In genomic region chr17:61415374-61416210, GRCh38 we compare ENCODE assay signal across 14 cellular contexts. TPM values are rescaled to one million over a fixed set of nuclear protein-coding genes. Genes with fewer than 3 reads are reported as not detected.
DNase-seq lines count a peak whose midpoint lies in the region; ATAC-seq and TF ChIP-seq lines count a peak whose summit lies in the region.
"Had no signal": no experiment of that assay in that cellular context is flagged by ENCODE, and none has a peak within 500 bp of the region (broad histone marks: within the 10 kb centered on the region; RNA-seq: fewer than 3 reads in every experiment).

No MANE protein-coding gene starts in this region.

- peak overlapping the region; percentile 23 for H2BK5ac ChIP-seq in IMR-90 (ENCODE audit: low read depth, low read length, poor library complexity, severe bottlenecking)

- 0 out of 2 replicates have a peak overlapping the region, but pooled peaks have one; percentile 20 for H3K18ac ChIP-seq in IMR-90 (ENCODE audit: low read depth, low read length)

- no peak overlapping the region for H3K4me3 ChIP-seq in IMR-90 (ENCODE audit: insufficient read depth, low read depth, low read length)
- H3K4me3 ChIP-seq in fibroblast of villous mesenchyme (ENCODE audit: low read depth, low read length) = no peak overlapping the region
- H3K4me3 ChIP-seq: SK-N-MC had no signal

- peaks cover 0 to 19% (median 6%) of the 10 kb centered on the region in 7 donors for H3K9me3 Mint-ChIP-seq in CD14-positive monocyte
- no peaks in the 10 kb centered on the region for H3K9me3 Mint-ChIP-seq in osteocyte (ENCODE audit: unreplicated experiment)
- H3K9me3 Mint-ChIP-seq: activated naive CD4-positive, alpha-beta T cell treated with anti-CD3 and anti-CD28 coated beads, Interleukin-2, amount 50 U/mL, for 72 hours had no signal

- 0 out of 2 replicates have a peak overlapping the region, but pooled peaks have one; percentile 44 for H4K91ac ChIP-seq in IMR-90 (ENCODE audit: insufficient read depth, low read depth, low read length)

- H2BK15ac ChIP-seq in IMR-90 (ENCODE audit: low read depth, low read length) = no peak overlapping the region

- peak overlapping the region; percentile 83 to 84; a peak in 3 of 4 replicates for H4K8ac ChIP-seq in IMR-90 (ENCODE audit: low read depth in 2 of 2, low read length in 2 of 2)

- H3K9ac ChIP-seq in IMR-90 (ENCODE audit: low read depth, low read length) = no peak overlapping the region

- TF ChIP-seq RAD21 in IMR-90 (IDR thresholded peaks at IDR 0.05; ENCODE audit: low read length) = no peak

- no peak overlapping the region; the same call in 1 of the 2 replicates for H3K14ac ChIP-seq in IMR-90 (replicated peaks; ENCODE audit: low read depth, low read length)

- no peaks in the 10 kb centered on the region for H3K9me3 ChIP-seq in IMR-90 (ENCODE audit: control insufficient read depth, insufficient read depth, low read length)

- H3K27ac Mint-ChIP-seq in CD14-positive monocyte (no peak overlapping the region), osteocyte (ENCODE audit: unreplicated experiment) (peak overlapping the region; percentile 34)
- H3K27ac Mint-ChIP-seq: activated naive CD4-positive, alpha-beta T cell treated with anti-CD3 and anti-CD28 coated beads, Interleukin-2, amount 50 U/mL, for 72 hours; progenitor cell of endocrine pancreas had no signal

- H3K4me3 Mint-ChIP-seq in CD14-positive monocyte (peak overlapping the region in 1 of 2 donors; percentile 59), osteocyte (ENCODE audit: unreplicated experiment) (no peak overlapping the region)

- H3K36me3 Mint-ChIP-seq in CD14-positive monocyte = peaks cover 0 to 3% of the 10 kb centered on the region in 2 donors
- no peaks in the 10 kb centered on the region for H3K36me3 Mint-ChIP-seq in osteocyte (ENCODE audit: unreplicated experiment)
- H3K36me3 Mint-ChIP-seq: activated naive CD4-positive, alpha-beta T cell treated with anti-CD3 and anti-CD28 coated beads, Interleukin-2, amount 50 U/mL, for 72 hours had no signal

- CTCF ChIA-PET in IMR-90 (lab: Yijun Ruan, JAX) = interaction anchor here (0.6 kb wide), 1 partner anchor 11 kb away, joined by 3 read pairs; no protein-coding TSS in a partner anchor

- no peak overlapping the region for H3K4me2 ChIP-seq in IMR-90 (ENCODE audit: low read depth, low read length)

- no peak for ATAC-seq in IMR-90 (ENCODE audit: low read depth)
- ATAC-seq in GM19351 (IDR thresholded peaks at IDR 0.05; ENCODE audit: unreplicated experiment) = no peak
- ATAC-seq in HG03095 (IDR thresholded peaks at IDR 0.05; ENCODE audit: unreplicated experiment) = no peak

- no peaks in the 10 kb centered on the region for H4K20me1 ChIP-seq in IMR-90 (ENCODE audit: insufficient read depth, low read length)

- TF ChIP-seq POLR2A in IMR-90 (IDR thresholded peaks at IDR 0.05; ENCODE audit: low read depth, low read length) = no peak

- POLR2A ChIA-PET in IMR-90 (lab: Charles Lee; ENCODE audit: unreplicated experiment) = no interaction called here

- DNase-seq in CD14-positive monocyte (ENCODE audit: low spot score) (peak; percentile 43), IMR-90 (peak; percentile 37), fibroblast of villous mesenchyme (ENCODE audit: low read depth) (peak; percentile 53), osteocyte (ENCODE audit: extremely low spot score, unreplicated experiment) (peak; percentile 64), NCI-H526 treated with DMSO at 0.1 percent for 48 hours (lab: John Stamatoyannopoulos, UW) (no peak), HuH-7 (ENCODE audit: low spot score) (no peak)
- DNase-seq: activated CD8-positive, alpha-beta memory T cell treated with anti-CD3 and anti-CD28 coated beads, Interleukin-2, amount 50 U/mL, for 48 hours had no signal

- no peaks in the 10 kb centered on the region; the same call in 1 of the 2 replicates for H3K9me1 ChIP-seq in IMR-90 (ENCODE audit: insufficient read depth, low read length)

- H3K4ac ChIP-seq in IMR-90 (ENCODE audit: low read depth, low read length) = peak overlapping the region; percentile 59

- H2BK120ac ChIP-seq in IMR-90 (ENCODE audit: low read depth, low read length) = no peak overlapping the region

- H3K4me1 Mint-ChIP-seq in CD14-positive monocyte (peaks cover 9% of the 10 kb centered on the region), osteocyte (ENCODE audit: unreplicated experiment) (peaks cover 22% of the 10 kb centered on the region)

- H3K27me3 ChIP-seq in IMR-90 (ENCODE audit: control insufficient read depth, insufficient read depth, low read length) = peaks cover 5% of the 10 kb centered on the region; the same call in 1 of the 2 replicates

- WGBS in IMR-90 (ENCODE audit: extremely low coverage in 2 of 2, insufficient read length in 1 of 2), 2 experiments = no CpG with 5 or more reads among the region's 6 CpGs

- intact Hi-C loops in CD14-positive monocyte (cut with micrococcal nuclease) = loop anchor here (10.0 kb wide), 1 partner anchor 139 kb away; no protein-coding TSS in a partner anchor
- intact Hi-C loops in IMR-90 (cut with micrococcal nuclease) = no loop called here

- H3K27me3 Mint-ChIP-seq in CD14-positive monocyte (ENCODE audit: low read depth in 3 of 3) (peaks cover 29 to 88% (median 48%) of the 10 kb centered on the region in 3 donors), osteocyte (ENCODE audit: unreplicated experiment) (peaks cover 12% of the 10 kb centered on the region)

- peaks cover 9 to 37% of the 10 kb centered on the region in 2 experiments; a peak in 3 of 4 replicates for H3K79me1 ChIP-seq in IMR-90 (ENCODE audit: low read depth in 1 of 2, low read length in 2 of 2)

- 0 out of 2 replicates have a peak overlapping the region, but pooled peaks have one; percentile 8 for H2BK20ac ChIP-seq in IMR-90 (ENCODE audit: low read depth, low read length)

- dilution Hi-C loops in IMR-90 (cut with HindIII; ENCODE audit: low sequenced_read_pairs, unreplicated experiment) = no loop called here

- BruUV-seq in IMR-90 (replicated peaks; lab: Mats Ljungman, UMichigan) = no TSS peak

- H4K5ac ChIP-seq in IMR-90 (ENCODE audit: low read depth, low read length) = peak overlapping the region; percentile 59

- H2AK5ac ChIP-seq in IMR-90 (ENCODE audit: low read depth, low read length) = peak overlapping the region; percentile 60

- peak overlapping the region; percentile 36 for H3K23ac ChIP-seq in IMR-90 (ENCODE audit: low read depth, low read length)

- H3K4me1 ChIP-seq in IMR-90 (ENCODE audit: control insufficient read depth, insufficient read depth, low read length) = peaks cover 20% of the 10 kb centered on the region

- TF ChIP-seq CTCF in CD14-positive monocyte (IDR thresholded peaks at IDR 0.05) (no peak), IMR-90 (conservative IDR thresholded peaks at IDR 0.05; ENCODE audit: low read depth, low read length) (no peak), fibroblast of villous mesenchyme (IDR thresholded peaks at IDR 0.05; ENCODE audit: insufficient read depth, low read depth, low read length) (no peak), osteocyte (IDR thresholded peaks at IDR 0.05) (no peak)

- in situ Hi-C loops in IMR-90 (cut with MboI; ENCODE audit: low sequenced_read_pairs) = no loop called here

- peak overlapping the region; percentile 93 for H2AFZ ChIP-seq in IMR-90 (replicated peaks; ENCODE audit: low read length, poor library complexity)

- no peaks in the 10 kb centered on the region for H3K36me3 ChIP-seq in IMR-90 (ENCODE audit: control insufficient read depth, insufficient read depth, low read length)

- no peak overlapping the region for H3K56ac ChIP-seq in IMR-90 (ENCODE audit: extremely low read depth, insufficient read depth, low read length)

- peak overlapping the region; percentile 21; the same call in 1 of the 2 replicates for H3K27ac ChIP-seq in IMR-90 (ENCODE audit: insufficient read depth, low read length)
- H3K27ac ChIP-seq: SK-N-MC had no signal

- peak overlapping the region; percentile 43 for H2AK9ac ChIP-seq in IMR-90 (replicated peaks; ENCODE audit: low read depth, low read length, poor library complexity)

TF ChIP-seq in IMR-90, 13 proteins besides CTCF, POLR2A, EP300 and RAD21 (continues in another document):
- TF ChIP-seq MAFK (IDR thresholded peaks at IDR 0.05; ENCODE audit: low read depth, low read length) (no peak), MXI1 (IDR thresholded peaks at IDR 0.05; ENCODE audit: borderline replicate concordance, low read depth, low read length) (no peak), CEBPB (IDR thresholded peaks at IDR 0.05; ENCODE audit: low read depth, low read length) (no peak), MAZ (IDR thresholded peaks at IDR 0.05; ENCODE audit: borderline replicate concordance, low read depth, low read length) (no peak), USF2 (IDR thresholded peaks at IDR 0.05; ENCODE audit: low read depth, low read length) (no peak), CHD1 (IDR thresholded peaks at IDR 0.05; ENCODE audit: low read depth, low read length) (no peak), FOS (IDR thresholded peaks at IDR 0.05; ENCODE audit: low read depth, low read length) (no peak), RCOR1 (IDR thresholded peaks at IDR 0.05; ENCODE audit: insufficient replicate concordance, low read length) (no peak), BHLHE40 (IDR thresholded peaks at IDR 0.05; ENCODE audit: low read depth, low read length) (no peak), RFX5 (IDR thresholded peaks at IDR 0.05; ENCODE audit: low read depth, low read length) (no peak)

RNA-seq across cellular contexts. Expression of gene TBX2, which starts 15.9 kb away (rescaled TPM):
- polyA plus RNA-seq in CD14-positive monocyte (not detected), IMR-90 (2012; rRNA removed) (64.1 and 69.2 TPM in 2 replicates)
- total RNA-seq in IMR-90 (2012; rRNA removed) (20.1 and 23.6 TPM in 2 replicates), fibroblast of villous mesenchyme (12.5 and 21.3 TPM in 2 replicates), osteocyte (24.6 and 25.9 TPM in 2 replicates)
- 41.5 and 81.3 TPM in 2 replicates for polyA plus RNA-seq in IMR-90 (2012; cell fraction: cytosol; rRNA removed)
- polyA plus RNA-seq in IMR-90 (2012; cell fraction: nucleus; rRNA removed; ENCODE audit: low replicate concordance) = 159 and 319 TPM in 2 replicates
- total RNA-seq: activated naive CD4-positive, alpha-beta T cell treated with anti-CD3 and anti-CD28 coated beads, Interleukin-2, amount 50 U/mL, for 72 hours had no signal

RNA-seq across cellular contexts. Expression of gene TBX4, which starts 36.6 kb away (rescaled TPM):
- polyA plus RNA-seq in CD14-positive monocyte (not detected), IMR-90 (2012; rRNA removed) (0.05 TPM in 1 of 2 replicates, not detected in the other)
- total RNA-seq in IMR-90 (2012; rRNA removed) (0.28 TPM in 1 of 2 replicates, not detected in the other), fibroblast of villous mesenchyme (not detected in 2 replicates), osteocyte (not detected in 2 replicates)
- polyA plus RNA-seq in IMR-90 (2012; cell fraction: cytosol; rRNA removed) = 0.04 TPM in 1 of 2 replicates, not detected in the other
- polyA plus RNA-seq in IMR-90 (2012; cell fraction: nucleus; rRNA removed; ENCODE audit: low replicate concordance) = 0.12 and 0.23 TPM in 2 replicates
- total RNA-seq: activated naive CD4-positive, alpha-beta T cell treated with anti-CD3 and anti-CD28 coated beads, Interleukin-2, amount 50 U/mL, for 72 hours; cerebellum; epithelial cell of proximal tubule; progenitor cell of endocrine pancreas had no signal

Comparison
In these comparisons a context has a peak if more than half of its experiments do, and no peak if none do; other contexts are left out.
1. DNase-seq: peak in CD14-positive monocyte (single experiment), IMR-90 (single experiment), fibroblast of villous mesenchyme (single experiment) and osteocyte (single experiment); none in NCI-H526 treated with DMSO at 0.1 percent for 48 hours (single experiment) and HuH-7 (single experiment).